ENCODE assay signal across 25 cellular contexts in genomic region chr16:78987676-78988075, GRCh38.
DNase-seq lines count a peak whose midpoint lies in the region; ATAC-seq and TF ChIP-seq lines count a peak whose summit lies in the region.
"Had no signal": no experiment of that assay in that cellular context is flagged by ENCODE, and none has a peak within 500 bp of the region (broad histone marks: within the 10 kb centered on the region; RNA-seq: fewer than 3 reads in every experiment).

No MANE protein-coding gene starts in this region.

- peak; percentile 66 to 87 for DNase-seq in PC-9
- DNase-seq in MCF 10A (ENCODE audit: unreplicated experiment): peak; percentile 82
- no peak for DNase-seq in NCI-H1048 (lab: John Stamatoyannopoulos, UW)
- DNase-seq in islet precursor cell: no peak
- DNase-seq in GM23338 (ENCODE audit: low spot score): no peak
- DNase-seq in 8988T: no peak
- DNase-seq: AML-193; CD4-positive, alpha-beta T cell; EL; GDM1; Karpas-422; NCI-H1105; NCI-H1930; NCI-H446; NCI-H524 treated with DMSO at 0.1 percent for 48 hours; NCI-H774; NK-92 treated with Interleukin-12 subunit alpha and Interleukin-12 subunit beta, amount 100 ng/mL, for 24 hours; PC-3; RPMI8226; SHP77 treated with DMSO at 0.1 percent for 48 hours had no signal

- CTCF ChIA-PET in PC-9 (lab: Charles Lee) (no interaction called here), MCF 10A (lab: Yijun Ruan, JAX) (interaction anchor here (0.6 to 0.9 kb wide), 3 partner anchors 20 to 1090 kb away, joined by 3 read pairs; no protein-coding TSS in a partner anchor)

- H4K20me1 ChIP-seq in PC-9 (ENCODE audit: insufficient read depth) (no peaks in the 10 kb centered on the region), GM23338 (replicated peaks; ENCODE audit: insufficient read depth) (no peaks in the 10 kb centered on the region)
- H4K20me1 ChIP-seq: BLaER1 treated with 17β-estradiol and CSF1 and Interleukin-3, amounts not matched to agents 10 nM and 100 nM had no signal

- H3K9me2 ChIP-seq in PC-9 (ENCODE audit: insufficient read depth): no peaks in the 10 kb centered on the region
- H3K9me2 ChIP-seq in GM23338 (ENCODE audit: insufficient read depth): no peaks in the 10 kb centered on the region

- intact Hi-C loops in PC-9 (cut with micrococcal nuclease; ENCODE audit: unreplicated experiment) (loop anchor here (1.0 to 5.0 kb wide), 2 partner anchors 303 to 775 kb away; no protein-coding TSS in a partner anchor), MCF 10A (cut with micrococcal nuclease) (no loop called here)

- peaks cover 4% of the 10 kb centered on the region; the same call in 1 of the 2 replicates for H3K9me3 ChIP-seq in PC-9 (ENCODE audit: insufficient read depth, low read depth)
- no peaks in the 10 kb centered on the region for H3K9me3 ChIP-seq in thymus (ENCODE audit: control insufficient read depth)
- H3K9me3 ChIP-seq: A549 had no signal

- POLR2A ChIA-PET in PC-9 (lab: Charles Lee; ENCODE audit: unreplicated experiment) (no interaction called here), MCF 10A (lab: Yijun Ruan, JAX) (no interaction called here)

- no TSS peak for BruUV-seq in PC-9 (replicated peaks; lab: Mats Ljungman, UMichigan)
- BruUV-seq in MCF 10A (replicated peaks; lab: Mats Ljungman, UMichigan): no TSS peak

- H3K36me3 Mint-ChIP-seq in MCF 10A (ENCODE audit: insufficient read depth, unreplicated experiment): peaks cover 8% of the 10 kb centered on the region
- H3K36me3 Mint-ChIP-seq in GM23338 (ENCODE audit: low read depth): no peaks in the 10 kb centered on the region

- H3K27me3 Mint-ChIP-seq in MCF 10A (ENCODE audit: insufficient read depth, unreplicated experiment): no peaks in the 10 kb centered on the region
- peaks cover 5% of the 10 kb centered on the region for H3K27me3 Mint-ChIP-seq in GM23338 (ENCODE audit: insufficient read depth, low read depth, poor library complexity)
- H3K27me3 Mint-ChIP-seq: CD4-positive, alpha-beta T cell had no signal

- H3K9me3 Mint-ChIP-seq in MCF 10A (ENCODE audit: unreplicated experiment): no peaks in the 10 kb centered on the region
- no peaks in the 10 kb centered on the region for H3K9me3 Mint-ChIP-seq in GM23338

- H3K4me3 ChIP-seq in PC-9 (no peak overlapping the region), thymus (ENCODE audit: low read length) (no peak overlapping the region), GM23338 (no peak overlapping the region)
- H3K4me3 ChIP-seq: A549; BLaER1 treated with 17β-estradiol and CSF1 and Interleukin-3, amounts not matched to agents 10 nM and 100 nM; SK-N-MC had no signal

- H3K4me3 Mint-ChIP-seq in MCF 10A (ENCODE audit: unreplicated experiment) (no peak overlapping the region), GM23338 (no peak overlapping the region)
- H3K4me3 Mint-ChIP-seq: CD4-positive, alpha-beta T cell had no signal

- H3K27me3 ChIP-seq in PC-9 (ENCODE audit: insufficient read depth, low read depth) (no peaks in the 10 kb centered on the region), thymus (ENCODE audit: control insufficient read depth, insufficient read depth) (no peaks in the 10 kb centered on the region), GM23338 (ENCODE audit: insufficient read depth) (no peaks in the 10 kb centered on the region)
- H3K27me3 ChIP-seq: BLaER1 treated with 17β-estradiol and CSF1 and Interleukin-3, amounts not matched to agents 10 nM and 100 nM had no signal

- ATAC-seq in esophagus mucosa (peak; percentile 66), GM23338 (no peak)
- ATAC-seq: PC-3 had no signal

- no peaks in the 10 kb centered on the region for H3K36me3 ChIP-seq in PC-9 (ENCODE audit: low read depth)
- H3K36me3 ChIP-seq in thymus (ENCODE audit: control insufficient read depth, insufficient read depth): no peaks in the 10 kb centered on the region
- H3K36me3 ChIP-seq in GM23338 (ENCODE audit: insufficient read depth): no peaks in the 10 kb centered on the region
- H3K36me3 ChIP-seq: BLaER1 treated with 17β-estradiol and CSF1 and Interleukin-3, amounts not matched to agents 10 nM and 100 nM had no signal

- peak overlapping the region; percentile 54 for H3K4me2 ChIP-seq in PC-9
- no peak overlapping the region for H3K4me2 ChIP-seq in GM23338
- H3K4me2 ChIP-seq: A549 had no signal

- H3K27ac ChIP-seq in PC-9: peak overlapping the region; percentile 86
- H3K27ac ChIP-seq in thymus (ENCODE audit: low read depth): peak overlapping the region; percentile 59
- H3K27ac ChIP-seq in GM23338 (ENCODE audit: low read depth): no peak overlapping the region
- H3K27ac ChIP-seq: A549; BLaER1 treated with 17β-estradiol and CSF1 and Interleukin-3, amounts not matched to agents 10 nM and 100 nM; SK-N-MC had no signal

- H2AFZ ChIP-seq in PC-9 (peak overlapping the region; percentile 39; the same call in 1 of the 2 replicates), GM23338 (no peak overlapping the region)

- H3F3A ChIP-seq in PC-9 (ENCODE audit: insufficient read depth, low read depth) (peaks cover 7% of the 10 kb centered on the region; the same call in 1 of the 2 replicates), GM23338 (replicated peaks; ENCODE audit: low read depth) (no peaks in the 10 kb centered on the region)

- H3K4me1 ChIP-seq in PC-9 (replicated peaks; ENCODE audit: insufficient read depth) (peaks cover 37% of the 10 kb centered on the region), thymus (ENCODE audit: control insufficient read depth, insufficient read depth, low read length) (no peaks in the 10 kb centered on the region), GM23338 (ENCODE audit: insufficient read depth) (peaks cover 13% of the 10 kb centered on the region; the same call in 1 of the 2 replicates)
- H3K4me1 ChIP-seq: A549 had no signal

- H3K27ac Mint-ChIP-seq in MCF 10A (ENCODE audit: low read depth, unreplicated experiment) (peak overlapping the region; percentile 3), GM23338 (no peak overlapping the region)
- H3K27ac Mint-ChIP-seq: CD4-positive, alpha-beta T cell had no signal

- WGBS in thymus: 88% methylated on average over 8 of the region's 8 CpGs

- H3K4me1 Mint-ChIP-seq in MCF 10A (ENCODE audit: insufficient read depth, unreplicated experiment) (no peaks in the 10 kb centered on the region), GM23338 (peaks cover 27% of the 10 kb centered on the region)

- no peak for TF ChIP-seq CTCF in PC-9 (conservative IDR thresholded peaks at IDR 0.05)
- TF ChIP-seq CTCF in MCF 10A (IDR thresholded peaks at IDR 0.05; ENCODE audit: unreplicated experiment): no peak
- no peak for TF ChIP-seq CTCF in GM23338 (conservative IDR thresholded peaks at IDR 0.05; ENCODE audit: low read depth in 2 of 2)

- H3K79me2 ChIP-seq in PC-9 (ENCODE audit: low read depth): no peaks in the 10 kb centered on the region
- no peaks in the 10 kb centered on the region for H3K79me2 ChIP-seq in GM23338 (replicated peaks; ENCODE audit: insufficient read depth)

Comparison
In these comparisons a context has a peak if more than half of its experiments do, and no peak if none do; other contexts are left out.
1. DNase-seq: peak in PC-9 (2 of 2) and MCF 10A (single experiment); none in NCI-H1048 (single experiment), islet precursor cell (single experiment), GM23338 (single experiment) and 8988T (single experiment).